13 cellular contexts compared by ENCODE assay signal in genomic region chr5:67305913-67306710, GRCh38.
DNase-seq lines count a peak whose midpoint lies in the region; ATAC-seq and TF ChIP-seq lines count a peak whose summit lies in the region.
"Had no signal": no experiment of that assay in that cellular context is flagged by ENCODE, and none has a peak within 500 bp of the region (broad histone marks: within the 10 kb centered on the region; RNA-seq: fewer than 3 reads in every experiment).

No MANE protein-coding gene starts in this region.

- no peak overlapping the region for H2AK5ac ChIP-seq in mesendoderm (ENCODE audit: low read length)

- peaks cover 20% of the 10 kb centered on the region for H3K4me1 Mint-ChIP-seq in neural progenitor cell
- H3K4me1 Mint-ChIP-seq: endodermal cell had no signal

- peak overlapping the region; percentile 50 for H3K27ac Mint-ChIP-seq in neural progenitor cell
- H3K27ac Mint-ChIP-seq: endodermal cell had no signal

- no peak overlapping the region for H4K8ac ChIP-seq in mesendoderm (ENCODE audit: low read depth, low read length)

- no peak overlapping the region for H3K4me3 Mint-ChIP-seq in neural progenitor cell
- H3K4me3 Mint-ChIP-seq: CD14-positive monocyte, endodermal cell had no signal

- no peaks in the 10 kb centered on the region for H3K27me3 ChIP-seq in DND-41 (ENCODE audit: insufficient read depth, low read length, poor library complexity)
- no peaks in the 10 kb centered on the region for H3K27me3 ChIP-seq in neural progenitor cell
- H3K27me3 ChIP-seq in mesendoderm (ENCODE audit: insufficient read depth, low read length, poor library complexity): no peaks in the 10 kb centered on the region

- H3K9ac ChIP-seq in DND-41 (ENCODE audit: low read depth, low read length) (no peak overlapping the region), neural progenitor cell (no peak overlapping the region), mesendoderm (ENCODE audit: low read length) (no peak overlapping the region)

- ATAC-seq in DND-41 (ENCODE audit: insufficient read depth, low read depth) (peak; percentile 44; the same call in 1 of the 3 replicates), GM18873 (IDR thresholded peaks at IDR 0.05; ENCODE audit: low FRiP score, unreplicated experiment) (no peak), HG03378 (IDR thresholded peaks at IDR 0.05; ENCODE audit: unreplicated experiment) (no peak)

- H3K4me3 ChIP-seq in DND-41 (ENCODE audit: low read depth in 1 of 2, low read length in 2 of 2) (no peak overlapping the region), cardiac fibroblast (replicated peaks in 1 of 2; ENCODE audit: low read depth in 2 of 2, low read length in 2 of 2) (no peak overlapping the region), neural progenitor cell (no peak overlapping the region), mesendoderm (ENCODE audit: low read length) (no peak overlapping the region)

- H2BK5ac ChIP-seq in mesendoderm (ENCODE audit: low read length): no peak overlapping the region

- H3K27ac ChIP-seq in DND-41 (ENCODE audit: low read length) (no peak overlapping the region), neural progenitor cell (no peak overlapping the region), mesendoderm (ENCODE audit: low read depth, low read length) (no peak overlapping the region)
- H3K27ac ChIP-seq: VCaP had no signal

- no peak for TF ChIP-seq CTCF in DND-41 (IDR thresholded peaks at IDR 0.05; ENCODE audit: borderline replicate concordance, extremely low read depth, low read length, poor library complexity, severe bottlenecking)
- TF ChIP-seq CTCF in cardiac fibroblast (IDR thresholded peaks at IDR 0.05; ENCODE audit: low read depth, low read length): no peak
- TF ChIP-seq CTCF in neural progenitor cell (IDR thresholded peaks at IDR 0.05): no peak

- no peak overlapping the region for H4K5ac ChIP-seq in mesendoderm (ENCODE audit: low read length)

- no peaks in the 10 kb centered on the region for H3K9me3 ChIP-seq in DND-41 (ENCODE audit: insufficient read depth, low read length, severe bottlenecking)
- no peaks in the 10 kb centered on the region for H3K9me3 ChIP-seq in neural progenitor cell (ENCODE audit: low read depth)

- WGBS in mesendoderm (ENCODE audit: extremely low coverage, insufficient coverage, low lambda C conversion rate): no CpG with 5 or more reads among the region's 9 CpGs

- no peaks in the 10 kb centered on the region for H4K20me1 ChIP-seq in DND-41 (ENCODE audit: insufficient read depth, low read length)
- H4K20me1 ChIP-seq in neural progenitor cell (ENCODE audit: low read depth): no peaks in the 10 kb centered on the region

- H3K9me3 Mint-ChIP-seq in neural progenitor cell: peaks cover 15% of the 10 kb centered on the region

- H3K79me1 ChIP-seq in mesendoderm (ENCODE audit: low read length): no peaks in the 10 kb centered on the region

- no peak overlapping the region for H2BK120ac ChIP-seq in mesendoderm (ENCODE audit: low read depth, low read length)

- H2BK15ac ChIP-seq in mesendoderm (replicated peaks; ENCODE audit: low read depth): no peak overlapping the region

- H3K4ac ChIP-seq in mesendoderm (ENCODE audit: low read depth, low read length): no peak overlapping the region

- H3K79me2 ChIP-seq in DND-41 (ENCODE audit: insufficient read depth, low read length) (no peaks in the 10 kb centered on the region), neural progenitor cell (ENCODE audit: low read depth) (no peaks in the 10 kb centered on the region), mesendoderm (ENCODE audit: control insufficient read depth, insufficient read depth, low read length) (no peaks in the 10 kb centered on the region)

- peaks cover 8% of the 10 kb centered on the region for H3K27me3 Mint-ChIP-seq in neural progenitor cell (ENCODE audit: insufficient read depth, low read depth)

- H3F3A ChIP-seq in neural progenitor cell (ENCODE audit: low read depth): no peaks in the 10 kb centered on the region

- H3K36me3 Mint-ChIP-seq in neural progenitor cell: peaks cover 5% of the 10 kb centered on the region

- H3K4me1 ChIP-seq in DND-41 (ENCODE audit: insufficient read depth, low read length): no peaks in the 10 kb centered on the region
- H3K4me1 ChIP-seq in neural progenitor cell: peaks cover 4% of the 10 kb centered on the region
- H3K4me1 ChIP-seq in mesendoderm (ENCODE audit: control insufficient read depth, low read depth, low read length): no peaks in the 10 kb centered on the region

- H3K18ac ChIP-seq in mesendoderm (ENCODE audit: low read length): no peak overlapping the region

- no peak overlapping the region for H3K23ac ChIP-seq in mesendoderm (ENCODE audit: low read length)

- DNase-seq in DND-41 (no peak), NCI-H226 (peak; percentile 67), cardiac fibroblast (ENCODE audit: low read depth in 2 of 2) (peak; percentile 59 to 78), neural progenitor cell (ENCODE audit: low spot score) (no peak), CD1c-positive myeloid dendritic cell (ENCODE audit: extremely low spot score) (no peak), mesendoderm (no peak)
- DNase-seq: activated gamma-delta T cell, endodermal cell, NCI-H1048 had no signal

- H3K4me2 ChIP-seq in DND-41 (ENCODE audit: insufficient read depth, low read length): no peak overlapping the region
- H3K4me2 ChIP-seq in neural progenitor cell: no peak overlapping the region
- no peak overlapping the region for H3K4me2 ChIP-seq in mesendoderm (ENCODE audit: low read length)

- H3K56ac ChIP-seq in mesendoderm (ENCODE audit: low read length): no peak overlapping the region

- H2AFZ ChIP-seq in DND-41 (ENCODE audit: low read depth, low read length): peak overlapping the region; percentile 25; the same call in 1 of the 2 replicates
- no peak overlapping the region for H2AFZ ChIP-seq in neural progenitor cell (replicated peaks)

- no peaks in the 10 kb centered on the region for H3K36me3 ChIP-seq in DND-41 (ENCODE audit: insufficient read depth, low read length)
- no peaks in the 10 kb centered on the region for H3K36me3 ChIP-seq in neural progenitor cell
- H3K36me3 ChIP-seq in mesendoderm (ENCODE audit: control insufficient read depth, insufficient read depth, low read length): no peaks in the 10 kb centered on the region

Comparison
In these comparisons a context has a peak if more than half of its experiments do, and no peak if none do; other contexts are left out.
1. DNase-seq: peak in NCI-H226 (single experiment) and cardiac fibroblast (2 of 2); none in DND-41 (single experiment), neural progenitor cell (single experiment), CD1c-positive myeloid dendritic cell (single experiment) and mesendoderm (single experiment).